Comparison of ENCODE assay signal across 28 cellular contexts in the genomic region with DNA sequence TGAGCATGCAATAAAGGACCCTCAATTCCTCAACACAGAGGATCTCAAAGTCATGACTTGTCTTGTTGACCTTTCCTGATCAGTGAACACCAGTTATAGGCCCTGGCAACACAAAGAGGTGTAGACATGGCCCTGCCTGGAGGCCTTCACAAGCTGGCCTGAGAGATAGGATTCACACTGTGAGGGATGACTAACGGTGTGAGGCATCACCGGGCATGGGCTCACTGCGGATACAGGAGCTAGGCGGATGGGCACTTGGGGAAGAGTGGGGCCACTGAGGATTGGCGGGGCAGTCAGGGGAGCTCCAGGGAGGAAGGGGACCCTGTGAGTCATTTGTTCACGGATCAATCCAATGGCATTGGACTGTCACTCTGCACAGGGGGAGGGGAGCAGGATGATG.
"Had no signal": no experiment of that assay in that cellular context is flagged by ENCODE, and none has a peak within 500 bp of the region (broad histone marks: within the 10 kb centered on the region; RNA-seq: fewer than 3 reads in every experiment).

No MANE protein-coding gene starts in this region.

- H3K4me3 ChIP-seq: coronary artery, esophagus squamous epithelium, heart right ventricle, lower lobe of right lung, prostate gland, skin epidermis, suprapubic skin, transverse colon, upper lobe of right lung, vagina had no signal

- FAIRE-seq: endometrium, islet of Langerhans had no signal

- H3K27ac Mint-ChIP-seq: effector memory CD8-positive, alpha-beta T cell; natural killer cell; stimulated activated naive CD8-positive, alpha-beta T cell treated with anti-CD3 and anti-CD28 coated beads, Interleukin-15, amount 100 ng/mL, for 72 hours had no signal

- H3K4me1 Mint-ChIP-seq: natural killer cell; stimulated activated naive CD8-positive, alpha-beta T cell treated with anti-CD3 and anti-CD28 coated beads, Interleukin-15, amount 100 ng/mL, for 72 hours had no signal

- H3K36me3 Mint-ChIP-seq: natural killer cell had no signal

- H3K36me3 ChIP-seq: esophagus squamous epithelium, heart right ventricle, lower lobe of right lung, prostate gland, suprapubic skin, transverse colon, upper lobe of right lung, vagina had no signal

- H3K27me3 Mint-ChIP-seq: stimulated activated naive CD8-positive, alpha-beta T cell treated with anti-CD3 and anti-CD28 coated beads, Interleukin-15, amount 100 ng/mL, for 72 hours had no signal

- ATAC-seq: effector memory CD8-positive, alpha-beta T cell; heart right ventricle; left ventricle myocardium superior; lower lobe of right lung; natural killer cell; stimulated activated naive CD8-positive, alpha-beta T cell treated with anti-CD3 and anti-CD28 coated beads, Interleukin-15, amount 100 ng/mL, for 72 hours; upper lobe of right lung had no signal

- H3K9me3 ChIP-seq: esophagus squamous epithelium, heart right ventricle, lower lobe of right lung, prostate gland, suprapubic skin, transverse colon, upper lobe of right lung, vagina had no signal

- H3K4me1 ChIP-seq: esophagus squamous epithelium, heart right ventricle, lower lobe of right lung, prostate gland, suprapubic skin, transverse colon, upper lobe of right lung, vagina had no signal

- DNase-seq: dermis blood vessel endothelial cell; effector memory CD8-positive, alpha-beta T cell; erythroblast; esophagus squamous epithelium; foreskin melanocyte; glutamatergic neuron; heart right ventricle; hippocampal formation; kidney glomerular epithelial cell; left ventricle myocardium superior; lower lobe of right lung; natural killer cell; stimulated activated CD4-positive, alpha-beta T cell treated with anti-CD3 and anti-CD28 coated beads, Interleukin-12 subunit alpha, Interleukin-12 subunit beta, amount 100 ng/mL, for 4 hours; stimulated activated CD4-positive, alpha-beta T cell treated with anti-CD3 and anti-CD28 coated beads, Interleukin-1b, Interleukin-23, amount 100 ng/mL, for 48 hours; stimulated activated CD4-positive, alpha-beta T cell treated with anti-CD3 and anti-CD28 coated beads, Interleukin-4, amount 100 ng/mL, for 1 hour; stimulated activated CD8-positive, alpha-beta memory T cell treated with anti-CD3 and anti-CD28 coated beads, Interleukin-4, amount 100 ng/mL, for 48 hours; stimulated activated naive CD4-positive, alpha-beta T cell; stimulated activated naive CD8-positive, alpha-beta T cell treated with anti-CD3 and anti-CD28 coated beads, Interleukin-15, amount 100 ng/mL, for 72 hours; transverse colon; upper lobe of right lung had no signal

- H3K27me3 ChIP-seq: esophagus squamous epithelium, heart right ventricle, transverse colon, upper lobe of right lung, vagina had no signal

- H3K9me3 Mint-ChIP-seq: effector memory CD8-positive, alpha-beta T cell; natural killer cell; neural crest cell; stimulated activated naive CD8-positive, alpha-beta T cell treated with anti-CD3 and anti-CD28 coated beads, Interleukin-15, amount 100 ng/mL, for 72 hours had no signal

- H3K4me3 Mint-ChIP-seq: effector memory CD8-positive, alpha-beta T cell; natural killer cell; neural crest cell; stimulated activated naive CD8-positive, alpha-beta T cell treated with anti-CD3 and anti-CD28 coated beads, Interleukin-15, amount 100 ng/mL, for 72 hours had no signal

- H3K27ac ChIP-seq: coronary artery, esophagus squamous epithelium, heart right ventricle, lower lobe of right lung, prostate gland, skin epidermis, suprapubic skin, transverse colon, upper lobe of right lung, vagina had no signal
